ENCODE assay signal across 8 cellular contexts in genomic region chr7:90119178-90119971, GRCh38. TPM values are rescaled to one million over a fixed set of nuclear protein-coding genes. Genes with fewer than 3 reads are reported as not detected.
DNase-seq lines count a peak whose midpoint lies in the region; ATAC-seq and TF ChIP-seq lines count a peak whose summit lies in the region.

No MANE protein-coding gene starts in this region.

- H3K9me3 ChIP-seq in ectodermal cell (ENCODE audit: control insufficient read depth, low read length): no peaks in the 10 kb centered on the region

- H3K4me3 ChIP-seq in HFF-Myc (replicated peaks; ENCODE audit: low read depth, low read length) (peak overlapping the region; percentile 23), ectodermal cell (ENCODE audit: insufficient read depth, low read depth, low read length) (peak overlapping the region; percentile 39)

- ATAC-seq in GM21619 (IDR thresholded peaks at IDR 0.05; ENCODE audit: unreplicated experiment): no peak
- no peak for ATAC-seq in GM19328 (IDR thresholded peaks at IDR 0.05; ENCODE audit: unreplicated experiment)

- H3K27ac ChIP-seq in ectodermal cell (ENCODE audit: insufficient read depth, low read depth, low read length, poor library complexity, severe bottlenecking): no peak overlapping the region

- no peaks in the 10 kb centered on the region for H3K36me3 ChIP-seq in ectodermal cell (ENCODE audit: control insufficient read depth, insufficient read depth, low read length)

- no peak for DNase-seq in HFF-Myc (ENCODE audit: extremely low read depth, low read depth)
- DNase-seq in activated CD4-positive, alpha-beta T cell treated with anti-CD3 and anti-CD28 coated beads for 48 hours: peak; percentile 41
- peak; percentile 33 for DNase-seq in medulla oblongata (ENCODE audit: extremely low spot score)
- peak; percentile 0 for DNase-seq in stimulated activated CD8-positive, alpha-beta memory T cell treated with anti-CD3 and anti-CD28 coated beads, Interleukin-15, amount 100 ng/mL, for 1 hour (ENCODE audit: low read depth)
- DNase-seq in GM10266 (ENCODE audit: extremely low spot score): no peak

- H3K4me1 ChIP-seq in ectodermal cell (ENCODE audit: control insufficient read depth, insufficient read depth, low read length): no peaks in the 10 kb centered on the region

- 7 to 9% methylated on average over 58 of the region's 58 CpGs for WGBS in ectodermal cell, 2 experiments

- TF ChIP-seq CTCF in HFF-Myc (IDR thresholded peaks at IDR 0.05; ENCODE audit: low read depth, low read length, missing control alignments) (no peak), GM10266 (IDR thresholded peaks at IDR 0.05; ENCODE audit: control insufficient read depth, insufficient read depth, low read depth, missing control alignments) (no peak)

- H3K27me3 ChIP-seq in ectodermal cell (ENCODE audit: control insufficient read depth, insufficient read depth, low read length, poor library complexity, severe bottlenecking): peaks cover 31% of the 10 kb centered on the region

RNA-seq across cellular contexts. Expression of gene STEAP1, which starts 34.9 kb away (rescaled TPM):
- polyA plus RNA-seq in ectodermal cell (2013, experiment 1 of 4): 2.2 TPM
- 1.6 TPM for polyA plus RNA-seq in ectodermal cell (2013, experiment 2 of 4)
- 2.9 TPM for polyA plus RNA-seq in ectodermal cell (2013, experiment 3 of 4)
- 3.1 TPM for polyA plus RNA-seq in ectodermal cell (2013, experiment 4 of 4)

Comparison
In these comparisons a context has a peak if more than half of its experiments do, and no peak if none do; other contexts are left out.
1. DNase-seq: peak in activated CD4-positive, alpha-beta T cell treated with anti-CD3 and anti-CD28 coated beads for 48 hours (single experiment), medulla oblongata (single experiment) and stimulated activated CD8-positive, alpha-beta memory T cell treated with anti-CD3 and anti-CD28 coated beads, Interleukin-15, amount 100 ng/mL, for 1 hour (single experiment); none in HFF-Myc (single experiment) and GM10266 (single experiment).